15 cellular contexts compared by ENCODE assay signal in the genomic region with DNA sequence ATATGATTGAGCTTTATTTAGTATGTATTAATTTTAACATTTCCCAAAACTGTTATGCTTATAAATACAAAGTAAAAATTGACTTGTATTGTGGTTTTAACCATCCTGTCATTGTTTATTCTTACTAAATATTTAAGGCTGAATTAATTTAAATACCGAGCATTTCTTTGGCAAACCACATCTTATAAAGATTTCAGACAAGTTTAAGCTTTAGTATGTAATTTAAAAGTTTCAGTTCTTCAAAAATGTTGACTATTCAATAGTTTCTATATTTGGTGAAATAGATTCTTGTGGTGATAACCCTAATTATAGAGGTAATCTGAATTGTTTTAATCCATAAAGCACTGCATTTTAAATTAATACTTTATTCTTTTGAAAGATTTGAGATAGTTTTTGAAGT.
DNase-seq lines count a peak whose midpoint lies in the region; ATAC-seq, FAIRE-seq and TF ChIP-seq lines count a peak whose summit lies in the region.
"Had no signal": no experiment of that assay in that cellular context is flagged by ENCODE, and none has a peak within 500 bp of the region (broad histone marks: within the 10 kb centered on the region; RNA-seq: fewer than 3 reads in every experiment).

No MANE protein-coding gene starts in this region.

- no peaks in the 10 kb centered on the region for H3K9me2 ChIP-seq in MM.1S (replicated peaks; ENCODE audit: insufficient read depth, low read length)

- DNase-seq in D721Med (ENCODE audit: insufficient read length, low spot score), result no peak
- peak; percentile 23 for DNase-seq in MM.1S
- DNase-seq in RPMI8226, result no peak
- no peak for DNase-seq in posterior cingulate gyrus
- DNase-seq in NOMO-1 treated with DMSO at 0.1 percent for 48 hours (lab: John Stamatoyannopoulos, UW; ENCODE audit: unreplicated experiment), result no peak
- DNase-seq: activated gamma-delta T cell treated with Interleukin-2 at 50 U/mL for 16 hours; H7; NCI-H2029 treated with DMSO at 0.1 percent for 48 hours; NCI-H510A treated with DMSO at 0.1 percent for 48 hours; stimulated activated CD4-positive, alpha-beta T cell treated with anti-CD3 and anti-CD28 coated beads, Interleukin-1b, Interleukin-23, amount 100 ng/mL, for 48 hours had no signal

- no peak overlapping the region for H3K9ac ChIP-seq in MM.1S (ENCODE audit: low read length)

- H3F3A ChIP-seq in MM.1S (ENCODE audit: insufficient read depth, low read length), result no peaks in the 10 kb centered on the region

- H2AFZ ChIP-seq in MM.1S (ENCODE audit: low read length), result no peak overlapping the region

- no peaks in the 10 kb centered on the region for H3K27me3 ChIP-seq in MM.1S (replicated peaks; ENCODE audit: insufficient read depth, low read length)
- H3K27me3 ChIP-seq: right atrium auricular region had no signal

- H3K4me3 ChIP-seq in MM.1S (ENCODE audit: low read length), result no peak overlapping the region
- H3K4me3 ChIP-seq: right atrium auricular region had no signal

- no peaks in the 10 kb centered on the region for H4K20me1 ChIP-seq in MM.1S (ENCODE audit: insufficient read depth, low read length)

- TF ChIP-seq CTCF in D721Med (IDR thresholded peaks at IDR 0.05; ENCODE audit: insufficient read depth, missing control alignments), result no peak
- no peak for TF ChIP-seq CTCF in MM.1S (IDR thresholded peaks at IDR 0.05; ENCODE audit: low read length)

- peak; percentile 65 for ATAC-seq in GM21529 (IDR thresholded peaks at IDR 0.05; ENCODE audit: unreplicated experiment)
- ATAC-seq in GM21825 (IDR thresholded peaks at IDR 0.05; ENCODE audit: unreplicated experiment), result no peak

- FAIRE-seq in D721Med (lab: Jason Lieb, UNC) (peak; percentile 16), endometrium (lab: Jason Lieb, UNC) (peak; percentile 57)
- FAIRE-seq: frontal cortex had no signal

- no peak overlapping the region for H3K27ac ChIP-seq in MM.1S (ENCODE audit: low read length)
- H3K27ac ChIP-seq: right atrium auricular region had no signal

- no peaks in the 10 kb centered on the region for H3K79me2 ChIP-seq in MM.1S (ENCODE audit: low read length)

- peaks cover 13% of the 10 kb centered on the region for H3K4me1 ChIP-seq in MM.1S (ENCODE audit: low read length)
- H3K4me1 ChIP-seq: right atrium auricular region had no signal

- peak overlapping the region; percentile 21; the same call in 1 of the 2 replicates for H3K4me2 ChIP-seq in MM.1S (ENCODE audit: low read depth, low read length)

- no peaks in the 10 kb centered on the region for H3K9me3 ChIP-seq in MM.1S (replicated peaks; ENCODE audit: insufficient read depth, low read length)
- H3K9me3 ChIP-seq: right atrium auricular region had no signal

- intact Hi-C loops in posterior cingulate gyrus (cut with DNase I), result no loop called here

- H3K36me3 ChIP-seq in MM.1S (replicated peaks; ENCODE audit: insufficient read depth, low read length), result peaks cover 7% of the 10 kb centered on the region
